In the genomic region with DNA sequence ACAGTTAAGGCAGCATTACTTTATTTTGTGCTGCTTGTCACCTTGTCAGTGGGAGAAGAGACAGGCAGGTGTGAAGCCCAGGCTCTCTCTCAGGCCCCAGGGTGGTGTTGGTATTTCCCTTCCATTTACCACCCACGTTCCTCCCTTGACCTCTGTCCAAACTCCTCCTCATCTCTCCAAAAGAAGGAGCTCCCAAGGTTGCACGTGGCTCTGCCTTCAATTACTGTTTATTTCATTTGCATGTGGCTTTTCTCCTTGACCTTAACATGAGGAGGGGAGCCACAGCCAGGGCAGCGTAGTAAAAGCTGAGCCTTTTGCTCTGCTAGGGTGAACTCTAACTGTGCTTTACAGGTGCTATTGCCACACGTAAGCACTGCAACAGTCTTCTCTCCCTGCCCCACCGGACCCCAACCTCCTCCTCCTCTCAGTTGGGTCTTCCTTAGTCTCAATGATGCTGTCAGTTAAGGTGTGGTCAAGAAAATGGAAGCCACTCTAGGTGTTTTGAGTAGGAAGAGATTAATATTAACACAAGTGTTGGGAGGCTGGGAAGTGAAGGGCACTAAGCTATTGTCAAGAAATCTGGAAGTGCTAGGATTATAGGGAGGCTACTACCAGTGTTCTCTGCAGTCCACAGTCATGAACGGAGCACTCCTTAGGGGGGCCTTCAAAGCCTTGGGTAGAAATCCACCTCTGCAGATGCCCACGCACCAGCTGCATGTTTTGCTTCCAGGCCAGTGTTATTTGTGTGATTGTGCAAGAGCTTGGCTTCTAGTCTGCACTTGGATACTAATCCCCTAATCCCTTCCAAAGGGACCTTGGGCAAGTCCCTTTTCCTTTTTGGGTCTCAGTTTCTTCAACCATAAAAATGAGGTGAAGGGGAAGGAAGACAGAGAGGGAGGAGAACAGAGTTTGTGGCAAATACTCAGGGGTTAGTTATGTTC, we compare ENCODE assay signal across 13 cellular contexts. TPM values are rescaled to one million over a fixed set of nuclear protein-coding genes. Genes with fewer than 3 reads are reported as not detected.
A peak's percentile ranks its signal among the peaks of the same experiment; 100 is the strongest.
DNase-seq lines count a peak whose midpoint lies in the region; ATAC-seq and TF ChIP-seq lines count a peak whose summit lies in the region.
"Had no signal": no experiment of that assay in that cellular context is flagged by ENCODE, and none has a peak within 500 bp of the region (broad histone marks: within the 10 kb centered on the region; RNA-seq: fewer than 3 reads in every experiment).

No MANE protein-coding gene starts in this region.

- H3K79me1 ChIP-seq in IMR-90 (ENCODE audit: low read depth in 1 of 2, low read length in 2 of 2), result peaks cover 0 to 10% of the 10 kb centered on the region in 2 experiments; a peak in 3 of 4 replicates

- dilution Hi-C loops in IMR-90 (cut with HindIII; ENCODE audit: low sequenced_read_pairs, unreplicated experiment), result loop anchor here (25.0 kb wide), 1 partner anchor 476 kb away; a partner anchor contains a TSS

- H2BK20ac ChIP-seq in IMR-90 (ENCODE audit: low read depth, low read length), result peak overlapping the region; percentile 52; the same call in 1 of the 2 replicates

- peak overlapping the region; percentile 42; the same call in 1 of the 2 replicates for H3K23ac ChIP-seq in IMR-90 (ENCODE audit: low read depth, low read length)

- peak overlapping the region; percentile 87 for H2BK5ac ChIP-seq in IMR-90 (ENCODE audit: low read depth, low read length, poor library complexity, severe bottlenecking)

- no peak overlapping the region for H3K4me3 ChIP-seq in IMR-90 (ENCODE audit: insufficient read depth, low read depth, low read length)
- no peak overlapping the region for H3K4me3 ChIP-seq in colonic mucosa
- H3K4me3 ChIP-seq in stomach smooth muscle (ENCODE audit: low read length in 2 of 2), result no peak overlapping the region
- H3K4me3 ChIP-seq: upper lobe of left lung had no signal

- peak overlapping the region; percentile 57 for H2BK120ac ChIP-seq in IMR-90 (ENCODE audit: low read depth, low read length)

- TF ChIP-seq RAD21 in IMR-90 (IDR thresholded peaks at IDR 0.05; ENCODE audit: low read length), result no peak

- H3K4me2 ChIP-seq in IMR-90 (ENCODE audit: low read depth, low read length), result no peak overlapping the region

- BruUV-seq in IMR-90 (replicated peaks; lab: Mats Ljungman, UMichigan), result no TSS peak

- H3K36me3 ChIP-seq in IMR-90 (ENCODE audit: control insufficient read depth, insufficient read depth, low read length) (no peaks in the 10 kb centered on the region), colonic mucosa (no peaks in the 10 kb centered on the region), stomach smooth muscle (ENCODE audit: control insufficient read depth in 2 of 2, insufficient read depth in 2 of 2, low read length in 2 of 2) (no peaks in the 10 kb centered on the region)
- H3K36me3 ChIP-seq: upper lobe of left lung had no signal

- TF ChIP-seq POLR2A in IMR-90 (IDR thresholded peaks at IDR 0.05; ENCODE audit: low read depth, low read length), result no peak

- H4K91ac ChIP-seq in IMR-90 (ENCODE audit: insufficient read depth, low read depth, low read length), result peak overlapping the region; percentile 73; the same call in 1 of the 2 replicates

- peaks cover 11% of the 10 kb centered on the region for H3K4me1 Mint-ChIP-seq in CD4-positive, alpha-beta T cell (ENCODE audit: low read depth)

- POLR2A ChIA-PET in IMR-90 (lab: Charles Lee; ENCODE audit: unreplicated experiment), result no interaction called here
- POLR2A ChIA-PET in CD4-positive, alpha-beta T cell (lab: Charles Lee), result no interaction called here

- peak overlapping the region; percentile 39 for H2AK9ac ChIP-seq in IMR-90 (replicated peaks; ENCODE audit: low read depth, low read length, poor library complexity)

- H2BK15ac ChIP-seq in IMR-90 (ENCODE audit: low read depth, low read length), result peak overlapping the region; percentile 23; the same call in 1 of the 3 replicates

- no peak overlapping the region for H3K27ac Mint-ChIP-seq in CD4-positive, alpha-beta T cell
- H3K27ac Mint-ChIP-seq: CD8-positive, alpha-beta T cell had no signal

- peaks cover 5% of the 10 kb centered on the region for H3K36me3 Mint-ChIP-seq in CD4-positive, alpha-beta T cell (ENCODE audit: low read depth)

- no CpG with 5 or more reads among the region's 7 CpGs for WGBS in IMR-90 (ENCODE audit: extremely low coverage in 2 of 2, insufficient read length in 1 of 2), 2 experiments

- intact Hi-C loops in IMR-90 (cut with micrococcal nuclease) (no loop called here), colonic mucosa (cut with DNase I) (no loop called here)
- intact Hi-C loops in CD4-positive, alpha-beta T cell (cut with DNase I, micrococcal nuclease), result no loop called here

- H2AFZ ChIP-seq in IMR-90 (replicated peaks; ENCODE audit: low read length, poor library complexity), result no peak overlapping the region
- H2AFZ ChIP-seq: parathyroid adenoma had no signal

- peak overlapping the region; percentile 85; the same call in 1 of the 2 replicates for H3K14ac ChIP-seq in IMR-90 (replicated peaks; ENCODE audit: low read depth, low read length)

- peaks cover 5% of the 10 kb centered on the region for H3K27me3 Mint-ChIP-seq in CD4-positive, alpha-beta T cell

- TF ChIP-seq CTCF in IMR-90 (conservative IDR thresholded peaks at IDR 0.05; ENCODE audit: low read depth, low read length), result no peak
- no peak for TF ChIP-seq CTCF in colonic mucosa (IDR thresholded peaks at IDR 0.05)
- TF ChIP-seq CTCF in CD4-positive, alpha-beta T cell (IDR thresholded peaks at IDR 0.05), result no peak

- DNase-seq in IMR-90 (peak; percentile 63), colonic mucosa (no peak), left kidney (ENCODE audit: low read depth, low spot score) (peak; percentile 63), SK-N-DZ (ENCODE audit: low spot score) (no peak)
- DNase-seq in activated CD8-positive, alpha-beta memory T cell treated with anti-CD3 and anti-CD28 coated beads, Interleukin-2, amount 50 U/mL, for 4 hours, result no peak
- no peak for DNase-seq in CD4-positive, alpha-beta T cell
- DNase-seq: CD8-positive, alpha-beta T cell; NCI-H2081 treated with DMSO at 0.1 percent for 48 hours; OCI-M1; upper lobe of left lung had no signal

- H4K8ac ChIP-seq in IMR-90 (ENCODE audit: low read depth in 2 of 2, low read length in 2 of 2), result peak overlapping the region; percentile 13 to 58; a peak in 3 of 4 replicates

- H3K4me3 Mint-ChIP-seq in CD4-positive, alpha-beta T cell, result no peak overlapping the region
- H3K4me3 Mint-ChIP-seq: CD8-positive, alpha-beta T cell had no signal

- H3K9me3 ChIP-seq in IMR-90 (ENCODE audit: control insufficient read depth, insufficient read depth, low read length) (no peaks in the 10 kb centered on the region), colonic mucosa (no peaks in the 10 kb centered on the region), stomach smooth muscle (ENCODE audit: control insufficient read depth in 2 of 2, low read length in 2 of 2) (no peaks in the 10 kb centered on the region)
- no peaks in the 10 kb centered on the region for H3K9me3 ChIP-seq in CD4-positive, alpha-beta T cell (ENCODE audit: control insufficient read depth, low read length)

- no peaks in the 10 kb centered on the region for H3K9me3 Mint-ChIP-seq in CD4-positive, alpha-beta T cell
- H3K9me3 Mint-ChIP-seq: CD8-positive, alpha-beta T cell had no signal

- H3K4ac ChIP-seq in IMR-90 (ENCODE audit: low read depth, low read length), result peak overlapping the region; percentile 7

- H3K27ac ChIP-seq in IMR-90 (ENCODE audit: insufficient read depth, low read length) (no peak overlapping the region), colonic mucosa (peak overlapping the region; percentile 33), stomach smooth muscle (ENCODE audit: low read length) (peak overlapping the region; percentile 82)
- no peak overlapping the region for H3K27ac ChIP-seq in CD4-positive, alpha-beta T cell (ENCODE audit: low read depth, low read length)
- H3K27ac ChIP-seq: parathyroid adenoma had no signal

- CTCF ChIA-PET in IMR-90 (lab: Yijun Ruan, JAX), result interaction anchor here (0.6 kb wide), 1 partner anchor 447 kb away, joined by 3 read pairs; no protein-coding TSS in a partner anchor
- CTCF ChIA-PET in CD4-positive, alpha-beta T cell (lab: Charles Lee), result no interaction called here

- H3K9ac ChIP-seq in IMR-90 (ENCODE audit: low read depth, low read length), result no peak overlapping the region
- no peak overlapping the region for H3K9ac ChIP-seq in colonic mucosa (ENCODE audit: low read depth in 2 of 2, low read length in 2 of 2)
- H3K9ac ChIP-seq in stomach smooth muscle (ENCODE audit: low read length in 2 of 2), result peak overlapping the region; percentile 35 to 51
- H3K9ac ChIP-seq: parathyroid adenoma had no signal

- H2AK5ac ChIP-seq in IMR-90 (ENCODE audit: low read depth, low read length), result peak overlapping the region; percentile 84

- H3K18ac ChIP-seq in IMR-90 (ENCODE audit: low read depth, low read length), result peak overlapping the region; percentile 39; the same call in 1 of the 2 replicates

- H3K9me1 ChIP-seq in IMR-90 (ENCODE audit: insufficient read depth, low read length), result peaks cover 9% of the 10 kb centered on the region

- peak overlapping the region; percentile 62; the same call in 1 of the 2 replicates for H4K5ac ChIP-seq in IMR-90 (ENCODE audit: low read depth, low read length)

- H3K27me3 ChIP-seq in IMR-90 (ENCODE audit: control insufficient read depth, insufficient read depth, low read length) (no peaks in the 10 kb centered on the region), colonic mucosa (no peaks in the 10 kb centered on the region), stomach smooth muscle (ENCODE audit: control insufficient read depth in 1 of 2, insufficient read depth in 2 of 2, low read length in 2 of 2) (no peaks in the 10 kb centered on the region)
- no peaks in the 10 kb centered on the region for H3K27me3 ChIP-seq in CD4-positive, alpha-beta T cell (ENCODE audit: control insufficient read depth, insufficient read depth, low read length)
- H3K27me3 ChIP-seq: upper lobe of left lung had no signal

- H3K56ac ChIP-seq in IMR-90 (ENCODE audit: extremely low read depth, insufficient read depth, low read length), result no peak overlapping the region

- ATAC-seq in IMR-90 (ENCODE audit: low read depth) (no peak), HG03565 (IDR thresholded peaks at IDR 0.05; ENCODE audit: unreplicated experiment) (no peak)
- ATAC-seq in CD4-positive, alpha-beta T cell (ENCODE audit: poor library complexity), result no peak
- ATAC-seq: CD8-positive, alpha-beta T cell had no signal

- no peaks in the 10 kb centered on the region for H4K20me1 ChIP-seq in IMR-90 (ENCODE audit: insufficient read depth, low read length)

- in situ Hi-C loops in IMR-90 (cut with MboI; ENCODE audit: low sequenced_read_pairs), result no loop called here

- H3K4me1 ChIP-seq in IMR-90 (ENCODE audit: control insufficient read depth, insufficient read depth, low read length) (peaks cover 11% of the 10 kb centered on the region), colonic mucosa (no peaks in the 10 kb centered on the region), stomach smooth muscle (ENCODE audit: control insufficient read depth, insufficient read depth, low read length) (peaks cover 32% of the 10 kb centered on the region)

RNA-seq across cellular contexts. Expression of a gene that starts 3.9 kb away (rescaled TPM):
- total RNA-seq in IMR-90 (2012; rRNA removed), result 37.2 and 37.6 TPM in 2 replicates
- polyA plus RNA-seq in IMR-90 (2012; rRNA removed), result 27.2 and 29.6 TPM in 2 replicates
- 17.3 and 24.3 TPM in 2 replicates for polyA plus RNA-seq in IMR-90 (2012; cell fraction: cytosol; rRNA removed)
- polyA plus RNA-seq in IMR-90 (2012; cell fraction: nucleus; rRNA removed; ENCODE audit: low replicate concordance), result 8.2 and 8.4 TPM in 2 replicates
- total RNA-seq in colonic mucosa, result 10 to 100 TPM; 58.7 to 89.9 TPM
- 57.0 and 60.9 TPM in 2 replicates for polyA plus RNA-seq in SK-N-DZ (2014; cell fraction: cytosol; rRNA removed)
- 16.7 and 20.8 TPM in 2 replicates for polyA plus RNA-seq in SK-N-DZ (2014; cell fraction: nucleus; rRNA removed)
- under 1 TPM; 0.19 to 0.20 TPM for total RNA-seq in CD4-positive, alpha-beta T cell

RNA-seq across cellular contexts. Expression of a gene that starts 35.7 kb away (rescaled TPM):
- total RNA-seq in IMR-90 (2012; rRNA removed) (under 0.01 TPM in 1 of 2 replicates, not detected in the other), colonic mucosa (1 to 10 TPM in 1 of 2 donors, under 1 TPM in 1; 0.82 to 1.3 TPM)
- polyA plus RNA-seq in IMR-90 (2012; rRNA removed), result not detected in 2 replicates
- polyA plus RNA-seq in IMR-90 (2012; cell fraction: cytosol; rRNA removed), result not detected in 2 replicates
- polyA plus RNA-seq in IMR-90 (2012; cell fraction: nucleus; rRNA removed; ENCODE audit: low replicate concordance), result not detected in 2 replicates
- 247 and 312 TPM in 2 replicates for polyA plus RNA-seq in SK-N-DZ (2014; cell fraction: cytosol; rRNA removed)
- 83.4 and 98.5 TPM in 2 replicates for polyA plus RNA-seq in SK-N-DZ (2014; cell fraction: nucleus; rRNA removed)
- not detected for total RNA-seq in CD4-positive, alpha-beta T cell
- total RNA-seq: CD8-positive, alpha-beta T cell had no signal

Comparison
In these comparisons a context has a peak if more than half of its experiments do, and no peak if none do; other contexts are left out.
1. DNase-seq: peak in IMR-90 (single experiment) and left kidney (single experiment); none in colonic mucosa (single experiment), activated CD8-positive, alpha-beta memory T cell treated with anti-CD3 and anti-CD28 coated beads, Interleukin-2, amount 50 U/mL, for 4 hours (single experiment), SK-N-DZ (single experiment) and CD4-positive, alpha-beta T cell (0 of 10).
2. H3K27ac ChIP-seq: peak in colonic mucosa (single experiment) and stomach smooth muscle (single experiment); none in IMR-90 (single experiment) and CD4-positive, alpha-beta T cell (single experiment).
3. H3K9ac ChIP-seq: peak in stomach smooth muscle (2 of 2); none in IMR-90 (single experiment) and colonic mucosa (0 of 2).
4. RNA of a gene that starts 3.9 kb away (total RNA-seq): 58.7 to 89.9 TPM in colonic mucosa and 37.2 to 37.6 TPM in IMR-90; 0.19 to 0.20 TPM in CD4-positive, alpha-beta T cell; every median in the first group is over 10 times any median in the second.